ENCODE assay signal across 27 cellular contexts in the genomic region with DNA sequence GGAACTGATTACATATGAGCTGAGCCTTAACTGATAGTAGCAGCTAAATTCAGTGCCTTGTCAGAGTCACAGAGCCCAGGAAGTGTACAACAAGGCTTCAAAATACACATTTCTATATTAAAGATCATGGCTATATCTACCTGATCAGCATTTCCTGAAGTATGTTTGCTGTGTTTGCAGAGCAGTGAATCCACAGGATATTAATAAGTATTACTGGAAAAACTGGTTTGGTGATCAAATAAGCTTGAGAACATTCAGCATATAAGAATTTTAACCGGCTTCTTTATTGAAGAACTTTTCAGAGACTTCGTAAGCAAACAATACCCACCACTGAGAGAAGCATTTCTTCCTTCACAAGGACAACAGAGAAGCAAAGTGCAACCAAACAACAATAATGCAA.
A peak's percentile ranks its signal among the peaks of the same experiment; 100 is the strongest.
DNase-seq lines count a peak whose midpoint lies in the region; ATAC-seq and TF ChIP-seq lines count a peak whose summit lies in the region.
"Had no signal": no experiment of that assay in that cellular context is flagged by ENCODE, and none has a peak within 500 bp of the region (broad histone marks: within the 10 kb centered on the region; RNA-seq: fewer than 3 reads in every experiment).

No MANE protein-coding gene starts in this region.

- CTCF ChIA-PET in RWPE1 (lab: Yijun Ruan, JAX): no interaction called here

- peaks cover 4% of the 10 kb centered on the region for H3K36me3 ChIP-seq in H7 (replicated peaks; ENCODE audit: control insufficient read depth, insufficient read depth, low read length)
- H3K36me3 ChIP-seq: neural progenitor cell, sigmoid colon, vagina had no signal

- no peaks in the 10 kb centered on the region for H3K9me3 Mint-ChIP-seq in type B pancreatic cell
- H3K9me3 Mint-ChIP-seq: neural progenitor cell, WTC11 had no signal

- H3K36me3 Mint-ChIP-seq in type B pancreatic cell: no peaks in the 10 kb centered on the region
- H3K36me3 Mint-ChIP-seq: activated CD8-positive, alpha-beta memory T cell treated with anti-CD3 and anti-CD28 coated beads, Interleukin-2, amount 10 ng/mL, durations not matched to agents 7 days and 5 days; CD4-positive, alpha-beta memory T cell; memory B cell had no signal

- no peaks in the 10 kb centered on the region for H3K27me3 Mint-ChIP-seq in type B pancreatic cell
- H3K27me3 Mint-ChIP-seq: activated CD8-positive, alpha-beta memory T cell treated with anti-CD3 and anti-CD28 coated beads, Interleukin-2, amount 10 ng/mL, durations not matched to agents 7 days and 5 days; CD4-positive, alpha-beta memory T cell; memory B cell had no signal

- peak overlapping the region; percentile 84 for H3K27ac Mint-ChIP-seq in type B pancreatic cell
- H3K27ac Mint-ChIP-seq: activated CD8-positive, alpha-beta memory T cell treated with anti-CD3 and anti-CD28 coated beads, Interleukin-2, amount 10 ng/mL, durations not matched to agents 7 days and 5 days; CD4-positive, alpha-beta memory T cell; memory B cell; neural progenitor cell; WTC11 had no signal

- peak overlapping the region; percentile 12 for H3K4me3 Mint-ChIP-seq in type B pancreatic cell
- H3K4me3 Mint-ChIP-seq: activated CD8-positive, alpha-beta memory T cell treated with anti-CD3 and anti-CD28 coated beads, Interleukin-2, amount 10 ng/mL, durations not matched to agents 7 days and 5 days; CD4-positive, alpha-beta memory T cell; memory B cell; neural progenitor cell; WTC11 had no signal

- ATAC-seq in foreskin keratinocyte: peak; percentile 88
- ATAC-seq: activated CD8-positive, alpha-beta memory T cell treated with anti-CD3 and anti-CD28 coated beads, Interleukin-2, amount 10 ng/mL, durations not matched to agents 7 days and 5 days; stimulated activated naive CD8-positive, alpha-beta T cell treated with anti-CD3 and anti-CD28 coated beads, Interleukin-15, Interleukin-2, amounts not matched to agents 100 U/mL and 50 U/mL, for 24 hours; WTC11 had no signal

- no peaks in the 10 kb centered on the region for H3K4me1 Mint-ChIP-seq in type B pancreatic cell (ENCODE audit: unreplicated experiment)
- H3K4me1 Mint-ChIP-seq: activated CD8-positive, alpha-beta memory T cell treated with anti-CD3 and anti-CD28 coated beads, Interleukin-2, amount 10 ng/mL, durations not matched to agents 7 days and 5 days; CD4-positive, alpha-beta memory T cell; memory B cell; WTC11 had no signal

- peaks cover 5% of the 10 kb centered on the region for H3K4me1 ChIP-seq in foreskin keratinocyte
- H3K4me1 ChIP-seq: sigmoid colon, testis had no signal

- peak; percentile 41 for DNase-seq in NCI-H510A treated with DMSO at 0.1 percent for 48 hours (lab: John Stamatoyannopoulos, UW)
- no peak for DNase-seq in NCI-H510A (lab: John Stamatoyannopoulos, UW)
- peak; percentile 68 for DNase-seq in RWPE1 (ENCODE audit: low spot score)
- DNase-seq in foreskin keratinocyte: peak; percentile 51 to 75
- no peak for DNase-seq in type B pancreatic cell (ENCODE audit: extremely low spot score, unreplicated experiment)
- DNase-seq in activated gamma-delta T cell (lab: John Stamatoyannopoulos, UW): no peak
- DNase-seq in NCI-H446 treated with DMSO at 0.1 percent for 48 hours (lab: John Stamatoyannopoulos, UW): no peak
- no peak for DNase-seq in H7
- DNase-seq: activated CD4-positive, alpha-beta T cell treated with anti-CD3 and anti-CD28 coated beads, Interleukin-2, amount 50 U/mL, for 1 hour; activated CD8-positive, alpha-beta memory T cell treated with anti-CD3 and anti-CD28 coated beads, Interleukin-2, amount 10 ng/mL, durations not matched to agents 7 days and 5 days; activated naive CD4-positive, alpha-beta T cell treated with Interleukin-2 at 50 U/mL for 16 hours; activated T-cell treated with anti-CD3 and anti-CD28 coated beads, Interleukin-2, amount 50 U/mL, for 48 hours; AML-193; CD4-positive, alpha-beta memory T cell; DMS 273 treated with DMSO at 0.1 percent for 48 hours; head of caudate nucleus; NCI-H2081; SHP77 treated with DMSO at 0.1 percent for 48 hours; sigmoid colon; stimulated activated naive CD8-positive, alpha-beta T cell treated with anti-CD3 and anti-CD28 coated beads, Interleukin-15, Interleukin-2, amounts not matched to agents 100 U/mL and 50 U/mL, for 24 hours; SW 1271; T-helper 9 cell; testis had no signal

- H3K27ac ChIP-seq in RWPE1 (no peak overlapping the region), foreskin keratinocyte (no peak overlapping the region)
- H3K27ac ChIP-seq: neural progenitor cell, sigmoid colon, testis, vagina had no signal

- TF ChIP-seq CTCF in RWPE1 (conservative IDR thresholded peaks at IDR 0.05; ENCODE audit: low read depth): no peak
- no peak for TF ChIP-seq CTCF in foreskin keratinocyte (conservative IDR thresholded peaks at IDR 0.05)
- TF ChIP-seq CTCF in type B pancreatic cell (conservative IDR thresholded peaks at IDR 0.05): no peak

- POLR2A ChIA-PET in RWPE1 (lab: Yijun Ruan, JAX; ENCODE audit: low non-redundant PET): no interaction called here

- H3K27me3 ChIP-seq in foreskin keratinocyte (no peaks in the 10 kb centered on the region), H7 (ENCODE audit: control insufficient read depth, insufficient read depth, low read length) (no peaks in the 10 kb centered on the region)
- H3K27me3 ChIP-seq: neural progenitor cell, sigmoid colon, testis, vagina had no signal

- no peak overlapping the region for H3K4me3 ChIP-seq in H7 (ENCODE audit: insufficient read depth, low read depth, low read length)
- H3K4me3 ChIP-seq: neural progenitor cell, sigmoid colon, testis, vagina had no signal

Comparison
In these comparisons a context has a peak if more than half of its experiments do, and no peak if none do; other contexts are left out.
1. DNase-seq: peak in NCI-H510A treated with DMSO at 0.1 percent for 48 hours (single experiment), RWPE1 (single experiment) and foreskin keratinocyte (2 of 2); none in NCI-H510A (single experiment), type B pancreatic cell (single experiment), activated gamma-delta T cell (single experiment), NCI-H446 treated with DMSO at 0.1 percent for 48 hours (single experiment) and H7 (single experiment).